ENCODE assay signal across 23 cellular contexts in genomic region chr4:158003212-158003611, GRCh38.
A peak's percentile ranks its signal among the peaks of the same experiment; 100 is the strongest.
DNase-seq lines count a peak whose midpoint lies in the region; ATAC-seq and FAIRE-seq lines count a peak whose summit lies in the region.
"Had no signal": no experiment of that assay in that cellular context is flagged by ENCODE, and none has a peak within 500 bp of the region (broad histone marks: within the 10 kb centered on the region; RNA-seq: fewer than 3 reads in every experiment).

No MANE protein-coding gene starts in this region.

- CTCF ChIA-PET in activated CD8-positive, alpha-beta T cell treated with anti-CD3 and anti-CD28 coated beads, Interleukin-2, amount 10 ng/mL, durations not matched to agents 7 days and 5 days (lab: Charles Lee), result no interaction called here

- peaks cover 2% of the 10 kb centered on the region for H3K27me3 Mint-ChIP-seq in activated CD8-positive, alpha-beta T cell treated with anti-CD3 and anti-CD28 coated beads, Interleukin-2, amount 10 ng/mL, durations not matched to agents 7 days and 5 days (ENCODE audit: low read depth)
- H3K27me3 Mint-ChIP-seq: CD8-positive, alpha-beta memory T cell; IgD-negative memory B cell had no signal

- H3K4me3 Mint-ChIP-seq in activated CD8-positive, alpha-beta T cell treated with anti-CD3 and anti-CD28 coated beads, Interleukin-2, amount 10 ng/mL, durations not matched to agents 7 days and 5 days, result no peak overlapping the region
- H3K4me3 Mint-ChIP-seq: CD8-positive, alpha-beta memory T cell; HFFc6; IgD-negative memory B cell had no signal

- H3K9me3 Mint-ChIP-seq in activated CD8-positive, alpha-beta T cell treated with anti-CD3 and anti-CD28 coated beads, Interleukin-2, amount 10 ng/mL, durations not matched to agents 7 days and 5 days (ENCODE audit: insufficient read depth), result no peaks in the 10 kb centered on the region
- H3K9me3 Mint-ChIP-seq: HFFc6, IgD-negative memory B cell had no signal

- FAIRE-seq in G401.6 (lab: Jason Lieb, UNC), result peak; percentile 69
- FAIRE-seq: GM12891 had no signal

- DNase-seq in AML-193 (lab: John Stamatoyannopoulos, UW), result peak; percentile 61 to 64
- peak; percentile 66 for DNase-seq in amniotic epithelial cell (ENCODE audit: low read depth)
- peak; percentile 30 for DNase-seq in renal cortical epithelial cell (ENCODE audit: low read depth)
- DNase-seq in NCI-H748 (lab: John Stamatoyannopoulos, UW; ENCODE audit: unreplicated experiment), result no peak
- no peak for DNase-seq in activated CD8-positive, alpha-beta T cell treated with anti-CD3 and anti-CD28 coated beads, Interleukin-2, amount 10 ng/mL, durations not matched to agents 7 days and 5 days
- DNase-seq: CD8-positive, alpha-beta memory T cell; DMS 273 treated with DMSO at 0.1 percent for 48 hours; DMS79; EL; GF-D8; GOT3; HFFc6; NCI-H1105 treated with DMSO at 0.1 percent for 48 hours; NCI-H146; NCI-H1930; NCI-H446; NCI-H526 treated with DMSO at 0.1 percent for 48 hours; SHP77 had no signal

- no peaks in the 10 kb centered on the region for H3K36me3 Mint-ChIP-seq in activated CD8-positive, alpha-beta T cell treated with anti-CD3 and anti-CD28 coated beads, Interleukin-2, amount 10 ng/mL, durations not matched to agents 7 days and 5 days (ENCODE audit: low read depth)
- H3K36me3 Mint-ChIP-seq: CD8-positive, alpha-beta memory T cell; IgD-negative memory B cell had no signal

- POLR2A ChIA-PET in activated CD8-positive, alpha-beta T cell treated with anti-CD3 and anti-CD28 coated beads, Interleukin-2, amount 10 ng/mL, durations not matched to agents 7 days and 5 days (lab: Charles Lee), result no interaction called here

- H3K27ac Mint-ChIP-seq in activated CD8-positive, alpha-beta T cell treated with anti-CD3 and anti-CD28 coated beads, Interleukin-2, amount 10 ng/mL, durations not matched to agents 7 days and 5 days, result no peak overlapping the region
- H3K27ac Mint-ChIP-seq: CD8-positive, alpha-beta memory T cell; HFFc6; IgD-negative memory B cell had no signal

- no peaks in the 10 kb centered on the region for H3K4me1 Mint-ChIP-seq in activated CD8-positive, alpha-beta T cell treated with anti-CD3 and anti-CD28 coated beads, Interleukin-2, amount 10 ng/mL, durations not matched to agents 7 days and 5 days (ENCODE audit: low read depth)
- H3K4me1 Mint-ChIP-seq: CD8-positive, alpha-beta memory T cell; IgD-negative memory B cell had no signal

- ATAC-seq in activated CD8-positive, alpha-beta T cell treated with anti-CD3 and anti-CD28 coated beads, Interleukin-2, amount 10 ng/mL, durations not matched to agents 7 days and 5 days, result no peak
- no peak for ATAC-seq in HG02642 (IDR thresholded peaks at IDR 0.05; ENCODE audit: poor library complexity, unreplicated experiment)
- ATAC-seq: Panc1 had no signal

Comparison
In these comparisons a context has a peak if more than half of its experiments do, and no peak if none do; other contexts are left out.
1. DNase-seq: peak in AML-193 (2 of 2), amniotic epithelial cell (single experiment) and renal cortical epithelial cell (single experiment); none in NCI-H748 (single experiment) and activated CD8-positive, alpha-beta T cell treated with anti-CD3 and anti-CD28 coated beads, Interleukin-2, amount 10 ng/mL, durations not matched to agents 7 days and 5 days (single experiment).